Comparison of ENCODE assay signal across 24 cellular contexts in the genomic region with DNA sequence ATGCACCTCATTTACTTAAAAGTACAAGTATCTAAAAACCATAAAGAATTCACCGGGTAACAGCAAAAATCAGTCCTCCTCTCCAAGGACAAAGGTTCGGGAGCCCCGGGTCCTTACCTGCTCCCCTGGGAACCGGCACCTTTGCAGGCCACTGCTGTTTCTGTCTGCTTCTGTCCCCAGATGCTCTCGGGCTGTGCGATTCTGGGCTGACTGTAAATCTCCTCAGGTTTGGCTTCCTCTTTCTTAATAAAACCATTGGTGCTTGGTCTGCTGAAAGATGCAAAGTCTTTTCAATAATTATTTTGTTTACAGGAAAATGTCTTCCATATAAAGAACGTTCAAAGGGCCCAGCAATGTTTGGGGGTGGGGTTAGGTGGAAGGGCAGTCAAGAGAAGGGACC.
"Had no signal": no experiment of that assay in that cellular context is flagged by ENCODE, and none has a peak within 500 bp of the region (broad histone marks: within the 10 kb centered on the region; RNA-seq: fewer than 3 reads in every experiment).

No MANE protein-coding gene starts in this region.

- H3K4me1 Mint-ChIP-seq: T-cell had no signal

- ATAC-seq: Panc1, PC-3, T-cell had no signal

- H3K27ac Mint-ChIP-seq: T-cell had no signal

- H3K4me3 Mint-ChIP-seq: T-cell had no signal

- H3K9me2 ChIP-seq: SK-N-SH had no signal

- H3K27ac ChIP-seq: HL-60, RWPE1 had no signal

- H3K9me3 Mint-ChIP-seq: T-cell had no signal

- H3K9me3 ChIP-seq: SK-N-SH had no signal

- H3K9ac ChIP-seq: SK-N-SH had no signal

- H3K36me3 Mint-ChIP-seq: T-cell had no signal

- DNase-seq: Kasumi-1, KG1, MM.1S, NCI-H1092, NCI-H1105 treated with DMSO at 0.1 percent for 48 hours, NCI-H1417 treated with DMSO at 0.1 percent for 48 hours, NCI-H187, NCI-H2029, NCI-H2081 treated with DMSO at 0.1 percent for 48 hours, NCI-H2171, NCI-H226, NCI-H446, NCI-H510A, NCI-H524 treated with DMSO at 0.1 percent for 48 hours, NCI-H69, NCI-H774, PC-3, SHP77, SK-N-SH, SW 1271, T-cell had no signal

- H3K4me2 ChIP-seq: SK-N-SH had no signal
